ENCODE assay signal across 15 cellular contexts in genomic region chr2:237742614-237743013, GRCh38. TPM values are rescaled to one million over a fixed set of nuclear protein-coding genes. Genes with fewer than 3 reads are reported as not detected.
A peak's percentile ranks its signal among the peaks of the same experiment; 100 is the strongest.
DNase-seq lines count a peak whose midpoint lies in the region; ATAC-seq, FAIRE-seq and TF ChIP-seq lines count a peak whose summit lies in the region.
"Had no signal": no experiment of that assay in that cellular context is flagged by ENCODE, and none has a peak within 500 bp of the region (broad histone marks: within the 10 kb centered on the region; RNA-seq: fewer than 3 reads in every experiment).

No MANE protein-coding gene starts in this region.

- no peaks in the 10 kb centered on the region for H3F3A ChIP-seq in PC-3 (ENCODE audit: low read length, unreplicated experiment)

- peak overlapping the region; percentile 4; the same call in 1 of the 2 replicates for H3K4me2 ChIP-seq in PC-3 (ENCODE audit: low read length)

- no peak overlapping the region for H3K4me3 ChIP-seq in PC-3 (ENCODE audit: low read length)
- no peak overlapping the region for H3K4me3 ChIP-seq in small intestine (ENCODE audit: low read depth in 1 of 2, low read length in 2 of 2)
- H3K4me3 ChIP-seq: cardiac muscle cell, K562, lung had no signal

- no peak for DNase-seq in activated CD8-positive, alpha-beta T cell treated with anti-CD3 and anti-CD28 coated beads for 36 hours
- DNase-seq in activated CD8-positive, alpha-beta T cell treated with anti-CD3 and anti-CD28 coated beads, Interleukin-2, amount 10 ng/mL, durations not matched to agents 7 days and 5 days = no peak
- DNase-seq in PC-3 (no peak), immature natural killer cell (no peak), small intestine (peak; percentile 57), ecto neural progenitor cell (ENCODE audit: low spot score) (no peak), GM12892 (ENCODE audit: insufficient read length) (no peak)
- DNase-seq: ACHN, hypothalamus, NCI-H69 had no signal

- peaks cover 32% of the 10 kb centered on the region for H3K36me3 Mint-ChIP-seq in activated CD8-positive, alpha-beta T cell treated with anti-CD3 and anti-CD28 coated beads for 36 hours (ENCODE audit: low read depth)
- peaks cover 41% of the 10 kb centered on the region for H3K36me3 Mint-ChIP-seq in activated CD8-positive, alpha-beta T cell treated with anti-CD3 and anti-CD28 coated beads, Interleukin-2, amount 10 ng/mL, durations not matched to agents 7 days and 5 days (ENCODE audit: low read depth)
- H3K36me3 Mint-ChIP-seq in immature natural killer cell = peaks cover 0 to 10% (median 4%) of the 10 kb centered on the region in 3 donors

- TF ChIP-seq POLR2A in GM12892 (IDR thresholded peaks at IDR 0.05; ENCODE audit: low read depth, low read length) = no peak

- BruUV-seq in PC-3 (replicated peaks; lab: Mats Ljungman, UMichigan) = no TSS peak

- H3K27ac ChIP-seq in PC-3 (ENCODE audit: low read length) (no peak overlapping the region), small intestine (ENCODE audit: low read depth in 1 of 2, low read length in 1 of 2) (peak overlapping the region; percentile 12 to 66)
- H3K27ac ChIP-seq: cardiac muscle cell had no signal

- peak overlapping the region; percentile 40 for H3K27ac Mint-ChIP-seq in activated CD8-positive, alpha-beta T cell treated with anti-CD3 and anti-CD28 coated beads for 36 hours
- no peak overlapping the region for H3K27ac Mint-ChIP-seq in activated CD8-positive, alpha-beta T cell treated with anti-CD3 and anti-CD28 coated beads, Interleukin-2, amount 10 ng/mL, durations not matched to agents 7 days and 5 days
- peak overlapping the region; percentile 36 to 89 (median 80) for H3K27ac Mint-ChIP-seq in immature natural killer cell

- CTCF ChIA-PET in activated CD8-positive, alpha-beta T cell treated with anti-CD3 and anti-CD28 coated beads for 36 hours (lab: Charles Lee) = interaction anchor here (0.6 to 10.6 kb wide), 4 partner anchors 12 to 1499 kb away, joined by 3 to 125 read pairs (median 32); no protein-coding TSS in a partner anchor
- CTCF ChIA-PET in activated CD8-positive, alpha-beta T cell treated with anti-CD3 and anti-CD28 coated beads, Interleukin-2, amount 10 ng/mL, durations not matched to agents 7 days and 5 days (lab: Charles Lee) = interaction anchor here (8.3 kb wide), 1 partner anchor 71 kb away, joined by 172 read pairs; no protein-coding TSS in a partner anchor
- CTCF ChIA-PET in PC-3 (lab: Charles Lee) = interaction anchor here (0.6 kb wide), 1 partner anchor 70 kb away, joined by 5 read pairs; no protein-coding TSS in a partner anchor

- intact Hi-C loops in activated CD8-positive, alpha-beta T cell treated with anti-CD3 and anti-CD28 coated beads for 36 hours (cut with micrococcal nuclease) = loop anchor here (10.0 kb wide), 1 partner anchor 158 kb away; no protein-coding TSS in a partner anchor
- intact Hi-C loops in PC-3 (cut with micrococcal nuclease) = no loop called here

- peaks cover 45% of the 10 kb centered on the region for H3K4me1 Mint-ChIP-seq in activated CD8-positive, alpha-beta T cell treated with anti-CD3 and anti-CD28 coated beads for 36 hours (ENCODE audit: low read depth)
- peaks cover 24% of the 10 kb centered on the region for H3K4me1 Mint-ChIP-seq in activated CD8-positive, alpha-beta T cell treated with anti-CD3 and anti-CD28 coated beads, Interleukin-2, amount 10 ng/mL, durations not matched to agents 7 days and 5 days (ENCODE audit: low read depth)
- H3K4me1 Mint-ChIP-seq in immature natural killer cell = peaks cover 55 to 67% of the 10 kb centered on the region in 2 donors

- POLR2A ChIA-PET in activated CD8-positive, alpha-beta T cell treated with anti-CD3 and anti-CD28 coated beads for 36 hours (lab: Charles Lee) = interaction anchor here (0.6 kb wide), 1 partner anchor 405 kb away, joined by 3 read pairs; no protein-coding TSS in a partner anchor
- POLR2A ChIA-PET in activated CD8-positive, alpha-beta T cell treated with anti-CD3 and anti-CD28 coated beads, Interleukin-2, amount 10 ng/mL, durations not matched to agents 7 days and 5 days (lab: Charles Lee) = no interaction called here
- POLR2A ChIA-PET in PC-3 (lab: Charles Lee; ENCODE audit: unreplicated experiment) = no interaction called here

- H3K9me3 ChIP-seq in PC-3 (ENCODE audit: low read length) (no peaks in the 10 kb centered on the region), small intestine (ENCODE audit: control insufficient read depth, low read depth) (no peaks in the 10 kb centered on the region)

- no peaks in the 10 kb centered on the region for H3K27me3 Mint-ChIP-seq in activated CD8-positive, alpha-beta T cell treated with anti-CD3 and anti-CD28 coated beads for 36 hours
- no peaks in the 10 kb centered on the region for H3K27me3 Mint-ChIP-seq in activated CD8-positive, alpha-beta T cell treated with anti-CD3 and anti-CD28 coated beads, Interleukin-2, amount 10 ng/mL, durations not matched to agents 7 days and 5 days (ENCODE audit: low read depth)
- H3K27me3 Mint-ChIP-seq in immature natural killer cell (ENCODE audit: low read depth in 3 of 3) = peaks cover 2 to 12% (median 11%) of the 10 kb centered on the region in 3 donors

- no peak overlapping the region for H3K9ac ChIP-seq in PC-3 (ENCODE audit: low read length)

- FAIRE-seq in small intestine (lab: Jason Lieb, UNC) = no peak
- no peak for FAIRE-seq in GM12892 (lab: Jason Lieb, UNC)
- FAIRE-seq: K562, TTC549 had no signal

- ATAC-seq in activated CD8-positive, alpha-beta T cell treated with anti-CD3 and anti-CD28 coated beads for 36 hours = no peak
- no peak for ATAC-seq in activated CD8-positive, alpha-beta T cell treated with anti-CD3 and anti-CD28 coated beads, Interleukin-2, amount 10 ng/mL, durations not matched to agents 7 days and 5 days
- no peak for ATAC-seq in PC-3
- no peak for ATAC-seq in GM21576 (IDR thresholded peaks at IDR 0.05; ENCODE audit: unreplicated experiment)
- ATAC-seq: K562 had no signal

- WGBS in small intestine, 3 donors = 61 to 88% (median 78%) methylated on average over 3 of the region's 3 CpGs

- no peaks in the 10 kb centered on the region for H4K20me1 ChIP-seq in PC-3 (ENCODE audit: low read length)

- H3K4me1 ChIP-seq in PC-3 (ENCODE audit: insufficient read depth, low read length) (peaks cover 31% of the 10 kb centered on the region), small intestine (ENCODE audit: control insufficient read depth in 2 of 2, insufficient read depth in 1 of 2, low read depth in 1 of 2, low read length in 1 of 2) (peaks cover 0 to 17% of the 10 kb centered on the region in 2 donors)

- no peaks in the 10 kb centered on the region for H3K9me2 ChIP-seq in PC-3 (replicated peaks; ENCODE audit: low read length)

- H3K79me2 ChIP-seq in PC-3 (ENCODE audit: low read length) = peaks cover 61% of the 10 kb centered on the region

- H3K27me3 ChIP-seq in PC-3 (ENCODE audit: low read length) = no peaks in the 10 kb centered on the region
- no peaks in the 10 kb centered on the region for H3K27me3 ChIP-seq in small intestine (ENCODE audit: control insufficient read depth in 2 of 2, insufficient read depth in 2 of 2, low read length in 2 of 2)
- H3K27me3 ChIP-seq: cardiac muscle cell had no signal

- H3K4me3 Mint-ChIP-seq in activated CD8-positive, alpha-beta T cell treated with anti-CD3 and anti-CD28 coated beads for 36 hours = no peak overlapping the region
- H3K4me3 Mint-ChIP-seq in activated CD8-positive, alpha-beta T cell treated with anti-CD3 and anti-CD28 coated beads, Interleukin-2, amount 10 ng/mL, durations not matched to agents 7 days and 5 days = no peak overlapping the region
- H3K4me3 Mint-ChIP-seq in immature natural killer cell = no peak overlapping the region

- TF ChIP-seq CTCF in activated CD8-positive, alpha-beta T cell treated with anti-CD3 and anti-CD28 coated beads for 36 hours (IDR thresholded peaks at IDR 0.05) = no peak
- TF ChIP-seq CTCF in PC-3 (conservative IDR thresholded peaks at IDR 0.05; ENCODE audit: low read depth, low read length) = no peak

- no peaks in the 10 kb centered on the region for H3K9me3 Mint-ChIP-seq in activated CD8-positive, alpha-beta T cell treated with anti-CD3 and anti-CD28 coated beads for 36 hours
- H3K9me3 Mint-ChIP-seq in activated CD8-positive, alpha-beta T cell treated with anti-CD3 and anti-CD28 coated beads, Interleukin-2, amount 10 ng/mL, durations not matched to agents 7 days and 5 days (ENCODE audit: insufficient read depth) = no peaks in the 10 kb centered on the region
- H3K9me3 Mint-ChIP-seq in immature natural killer cell = no peaks in the 10 kb centered on the region

- H3K36me3 ChIP-seq in PC-3 (ENCODE audit: low read depth, low read length) (peaks cover 13% of the 10 kb centered on the region), small intestine (ENCODE audit: control insufficient read depth in 2 of 2, insufficient read depth in 2 of 2, low read length in 2 of 2) (no peaks in the 10 kb centered on the region)

- no peak overlapping the region for H2AFZ ChIP-seq in PC-3 (ENCODE audit: low read length)

RNA-seq across cellular contexts. Expression of gene RBM44, which starts 56.0 kb away (rescaled TPM):
- under 1 TPM; 0.52 to 0.87 TPM for total RNA-seq in activated CD8-positive, alpha-beta T cell treated with anti-CD3 and anti-CD28 coated beads for 36 hours
- under 1 TPM; 0.37 to 0.73 TPM for total RNA-seq in activated CD8-positive, alpha-beta T cell treated with anti-CD3 and anti-CD28 coated beads, Interleukin-2, amount 10 ng/mL, durations not matched to agents 7 days and 5 days
- 0.35 and 0.51 TPM in 2 replicates for total RNA-seq in PC-3 (2014; rRNA removed)
- polyA plus RNA-seq in immature natural killer cell (under 1 TPM in 1 of 3 donors, not detected in 2; 0.08 TPM), small intestine (under 1 TPM in 2 of 3 donors, not detected in 1; 0.12 to 0.22 TPM)
- polyA plus RNA-seq in GM12892 (2012; ENCODE audit: missing spikeins) = 1.0 TPM
